ENCODE assay signal across 10 cellular contexts in genomic region chr5:39005566-39006232, GRCh38.
DNase-seq lines count a peak whose midpoint lies in the region; ATAC-seq, FAIRE-seq and TF ChIP-seq lines count a peak whose summit lies in the region.
"Had no signal": no experiment of that assay in that cellular context is flagged by ENCODE, and none has a peak within 500 bp of the region (broad histone marks: within the 10 kb centered on the region; RNA-seq: fewer than 3 reads in every experiment).

No MANE protein-coding gene starts in this region.

- H3K9me3 ChIP-seq in CD8-positive, alpha-beta T cell (ENCODE audit: low read length): no peaks in the 10 kb centered on the region
- H3K9me3 ChIP-seq in K562 (replicated peaks; ENCODE audit: control insufficient read depth, insufficient read depth, low read depth, low read length): peaks cover 4% of the 10 kb centered on the region
- H3K9me3 ChIP-seq: thoracic aorta had no signal

- TF ChIP-seq RAD21 in K562 (CRISPR knock-in tag; conservative IDR thresholded peaks at IDR 0.05 in 1 of 2, IDR thresholded peaks at IDR 0.05 in 1 of 2): peak; percentile 67 to 85

- no peak overlapping the region for H3K4me3 ChIP-seq in CD8-positive, alpha-beta T cell (ENCODE audit: low read depth, low read length)
- H3K4me3 ChIP-seq in K562 (no peak overlapping the region), kidney epithelial cell (ENCODE audit: low read depth, low read length) (no peak overlapping the region)
- H3K4me3 ChIP-seq: thoracic aorta had no signal

- TF ChIP-seq POLR2A in K562 (conservative IDR thresholded peaks at IDR 0.05): no peak

- peaks cover 6% of the 10 kb centered on the region for H3K9me3 Mint-ChIP-seq in CD8-positive, alpha-beta T cell

- H3K4me1 ChIP-seq in CD8-positive, alpha-beta T cell (ENCODE audit: insufficient read depth, low read length): peaks cover 11% of the 10 kb centered on the region
- H3K4me1 ChIP-seq in K562 (replicated peaks in 1 of 2; ENCODE audit: control insufficient read depth in 2 of 2, insufficient read depth in 2 of 2, low read length in 2 of 2): peaks cover 0 to 7% of the 10 kb centered on the region in 2 experiments; a peak in 2 of 5 replicates

- no peaks in the 10 kb centered on the region for H3K36me3 ChIP-seq in CD8-positive, alpha-beta T cell (ENCODE audit: insufficient read depth, low read length)
- peaks cover 30% of the 10 kb centered on the region for H3K36me3 ChIP-seq in K562 (ENCODE audit: control insufficient read depth, insufficient read depth, low read length)
- H3K36me3 ChIP-seq in kidney epithelial cell (ENCODE audit: control insufficient read depth, insufficient read depth, low read length): no peaks in the 10 kb centered on the region
- H3K36me3 ChIP-seq: thoracic aorta had no signal

- no peaks in the 10 kb centered on the region for H4K20me1 ChIP-seq in K562 (replicated peaks; ENCODE audit: control insufficient read depth, insufficient read depth, low read length)

- peaks cover 33% of the 10 kb centered on the region for H3K36me3 Mint-ChIP-seq in CD8-positive, alpha-beta T cell

- peak; percentile 76 for FAIRE-seq in K562 (lab: Jason Lieb, UNC)

- no peaks in the 10 kb centered on the region for H3K9me1 ChIP-seq in K562 (ENCODE audit: control insufficient read depth, insufficient read depth, low read length)

- no peak overlapping the region for H3K4me2 ChIP-seq in K562 (ENCODE audit: insufficient read depth, low read length)

- no peaks in the 10 kb centered on the region for H3K27me3 ChIP-seq in CD8-positive, alpha-beta T cell (ENCODE audit: insufficient read depth, low read length)
- H3K27me3 ChIP-seq in K562 (ENCODE audit: control insufficient read depth in 2 of 2, insufficient read depth in 2 of 2, low read length in 2 of 2) (no peaks in the 10 kb centered on the region), kidney epithelial cell (ENCODE audit: control insufficient read depth, insufficient read depth, low read length) (no peaks in the 10 kb centered on the region)

- H2AFZ ChIP-seq in K562 (ENCODE audit: low read depth, low read length): no peak overlapping the region

- peak overlapping the region; percentile 11 for H3K27ac Mint-ChIP-seq in CD8-positive, alpha-beta T cell
- H3K27ac Mint-ChIP-seq: dendritic cell treated with granulocyte-macrophage colony-stimulating factor and Interleukin-4, amounts not matched to agents 40 ng/mL and 50 ng/mL, for 4 days had no signal

- no TSS peak for BruUV-seq in K562 (replicated peaks; lab: Mats Ljungman, UMichigan)

- no peak for TF ChIP-seq EP300 in K562 (IDR thresholded peaks at IDR 0.05; ENCODE audit: low read length)

- H3K4me1 Mint-ChIP-seq in CD8-positive, alpha-beta T cell (ENCODE audit: low read depth): peaks cover 57% of the 10 kb centered on the region

- no peak for TF ChIP-seq CTCF in CD8-positive, alpha-beta T cell (IDR thresholded peaks at IDR 0.05)
- peak; percentile 51 to 71 (median 70) for TF ChIP-seq CTCF in K562 (IDR thresholded peaks at IDR 0.05 in 2 of 3, conservative IDR thresholded peaks at IDR 0.05 in 1 of 3; ENCODE audit: insufficient read depth in 2 of 3, low read depth in 1 of 3, low read length in 3 of 3)
- peak; percentile 7 for TF ChIP-seq CTCF in kidney epithelial cell (IDR thresholded peaks at IDR 0.05; ENCODE audit: insufficient read depth, low read length, poor library complexity, severe bottlenecking)

- CTCF ChIA-PET in CD8-positive, alpha-beta T cell (lab: Charles Lee): interaction anchor here (0.6 to 2.5 kb wide), 14 partner anchors 13 to 542 kb away, joined by 3 to 23 read pairs (median 3); no protein-coding TSS in a partner anchor
- CTCF ChIA-PET in K562 (lab: Yijun Ruan, JAX; ENCODE audit: low intra/inter-chr PET ratio): interaction anchor here (0.7 to 1.0 kb wide), 2 partner anchors 74 to 277 kb away, joined by 4 read pairs; no protein-coding TSS in a partner anchor

- peaks cover 11% of the 10 kb centered on the region; the same call in 1 of the 3 replicates for H3K79me2 ChIP-seq in K562 (ENCODE audit: control insufficient read depth, insufficient read depth, low read length)

- POLR2A ChIA-PET in CD8-positive, alpha-beta T cell (lab: Charles Lee): interaction anchor here (0.7 to 1.4 kb wide), 6 partner anchors 8 to 245 kb away, joined by 3 read pairs; no protein-coding TSS in a partner anchor
- POLR2A ChIA-PET in K562 (lab: Yijun Ruan, JAX): interaction anchor here (0.7 to 1.5 kb wide), 4 partner anchors 10 to 151 kb away, joined by 3 to 7 read pairs (median 4); no protein-coding TSS in a partner anchor

- no peak overlapping the region for H3K27ac ChIP-seq in CD8-positive, alpha-beta T cell (ENCODE audit: low read depth, low read length)
- H3K27ac ChIP-seq in K562 (ENCODE audit: extremely low read depth, low read depth, low read length): peak overlapping the region; percentile 27; the same call in 1 of the 3 replicates
- H3K27ac ChIP-seq: thoracic aorta had no signal

- peak; percentile 66 for ATAC-seq in CD8-positive, alpha-beta T cell
- ATAC-seq in K562 (peak; percentile 92), GM18907 (IDR thresholded peaks at IDR 0.05; ENCODE audit: unreplicated experiment) (no peak)

- intact Hi-C loops in CD8-positive, alpha-beta T cell (cut with DNase I, micrococcal nuclease): loop anchor here (1.0 to 5.0 kb wide), 6 partner anchors 37 to 542 kb away; partner anchors contain the start of gene RICTOR (in 1 of the 2)
- intact Hi-C loops in K562 (cut with micrococcal nuclease): loop anchor here (1.0 to 5.0 kb wide), 4 partner anchors 67 to 277 kb away; partner anchors contain the start of gene FYB1

- in situ Hi-C loops in K562 (cut with MboI): no loop called here

- peak in 2 of 7 experiments; percentile 8 to 27 for DNase-seq in CD8-positive, alpha-beta T cell
- DNase-seq in HPDE6-E6E7 (ENCODE audit: extremely low spot score) (peak; percentile 4), K562 (ENCODE audit: extremely low read depth in 1 of 4, low spot score in 3 of 4) (peak in 2 of 4 experiments; percentile 44 to 66), kidney epithelial cell (ENCODE audit: low read depth) (no peak), foreskin melanocyte (no peak), AML-193 (lab: John Stamatoyannopoulos, UW) (no peak), SK-N-DZ (ENCODE audit: low spot score) (no peak)

- WGBS in K562 (ENCODE audit: insufficient coverage, low coverage, missing lambda C conversion rate): 41% methylated on average over 3 of the region's 3 CpGs

- H3K4me3 Mint-ChIP-seq in CD8-positive, alpha-beta T cell: no peak overlapping the region
- H3K4me3 Mint-ChIP-seq: dendritic cell treated with granulocyte-macrophage colony-stimulating factor and Interleukin-4, amounts not matched to agents 40 ng/mL and 50 ng/mL, for 4 days had no signal

- no peak overlapping the region for H3K9ac ChIP-seq in K562 (ENCODE audit: insufficient read depth in 1 of 2, low read depth in 2 of 2, low read length in 2 of 2)

- H3K27me3 Mint-ChIP-seq in CD8-positive, alpha-beta T cell (ENCODE audit: low read depth): no peaks in the 10 kb centered on the region
- H3K27me3 Mint-ChIP-seq: dendritic cell treated with granulocyte-macrophage colony-stimulating factor and Interleukin-4, amounts not matched to agents 40 ng/mL and 50 ng/mL, for 4 days had no signal

TF ChIP-seq in K562, 482 proteins besides CTCF, POLR2A, EP300 and RAD21 (continues in another document):
- TF ChIP-seq EZH2 (IDR thresholded peaks at IDR 0.05; ENCODE audit: borderline replicate concordance, low read depth, low read length) (no peak), ELF4 (CRISPR knock-in tag; IDR thresholded peaks at IDR 0.05) (no peak), MED1 (CRISPR knock-in tag; IDR thresholded peaks at IDR 0.05; ENCODE audit: borderline replicate concordance) (no peak), JUND (IDR thresholded peaks at IDR 0.05; ENCODE audit: borderline replicate concordance, low read depth, low read length) (0 out of 2 replicates have a peak, but pooled peaks have one; percentile 11), JUND (tag; IDR thresholded peaks at IDR 0.05; ENCODE audit: borderline replicate concordance, low read depth, low read length) (no peak), KDM1A (IDR thresholded peaks at IDR 0.05) (peak; percentile 7 to 51; a peak in 1 of 4 replicates), CC2D1A (IDR thresholded peaks at IDR 0.05) (peak; percentile 58; the same call in 1 of the 2 replicates), SMC3 (conservative IDR thresholded peaks at IDR 0.05; ENCODE audit: insufficient read depth, low read depth, low read length) (peak; percentile 36; the same call in 1 of the 2 replicates), TAF7 (tag; IDR thresholded peaks at IDR 0.05) (no peak)
